Comparison of ENCODE assay signal across 11 cellular contexts in the genomic region with DNA sequence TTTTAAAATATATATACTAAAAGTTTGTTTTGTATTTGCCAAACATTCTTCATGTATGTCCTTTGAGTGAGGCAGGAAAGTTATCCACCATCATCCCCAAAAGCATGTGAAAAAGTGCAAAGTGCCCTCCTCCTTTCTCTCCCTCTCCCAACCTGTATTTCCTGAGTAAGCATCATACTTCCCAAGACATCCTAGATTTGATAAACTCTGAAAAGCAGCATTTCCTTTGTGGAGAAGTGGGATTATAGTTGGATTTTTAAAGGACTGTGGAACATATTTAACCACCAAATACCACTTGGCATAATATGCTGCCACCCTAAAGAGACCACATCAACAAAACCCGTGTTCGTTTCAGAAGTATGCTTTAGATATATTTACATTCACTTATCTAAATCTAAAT. TPM values are rescaled to one million over a fixed set of nuclear protein-coding genes. Genes with fewer than 3 reads are reported as not detected.
A peak's percentile ranks its signal among the peaks of the same experiment; 100 is the strongest.
DNase-seq lines count a peak whose midpoint lies in the region; ATAC-seq and TF ChIP-seq lines count a peak whose summit lies in the region.
"Had no signal": no experiment of that assay in that cellular context is flagged by ENCODE, and none has a peak within 500 bp of the region (broad histone marks: within the 10 kb centered on the region; RNA-seq: fewer than 3 reads in every experiment).

No MANE protein-coding gene starts in this region.

- H3K9me3 Mint-ChIP-seq in CD8-positive, alpha-beta memory T cell, result no peaks in the 10 kb centered on the region

- POLR2A ChIA-PET in CD8-positive, alpha-beta memory T cell (lab: Charles Lee), result no interaction called here

- CTCF ChIA-PET in CD8-positive, alpha-beta memory T cell (lab: Charles Lee), result interaction anchor here (1.7 kb wide), 1 partner anchor 174 kb away, joined by 12 read pairs; no protein-coding TSS in a partner anchor

- peaks cover 19% of the 10 kb centered on the region for H3K4me1 ChIP-seq in CD8-positive, alpha-beta memory T cell (ENCODE audit: insufficient read depth, low read length)
- peaks cover 0 to 16% of the 10 kb centered on the region in 2 donors for H3K4me1 ChIP-seq in adrenal gland (replicated peaks in 1 of 2)
- peaks cover 26% of the 10 kb centered on the region for H3K4me1 ChIP-seq in iPS-18a (ENCODE audit: control insufficient read depth, low read depth, low read length)
- H3K4me1 ChIP-seq in gastrocnemius medialis, result peaks cover 25 to 32% of the 10 kb centered on the region in 2 donors
- peaks cover 44% of the 10 kb centered on the region for H3K4me1 ChIP-seq in Karpas-422 (ENCODE audit: low read length)

- H3K27me3 ChIP-seq in CD8-positive, alpha-beta memory T cell (ENCODE audit: insufficient read depth, low read length, poor library complexity, severe bottlenecking), result no peaks in the 10 kb centered on the region
- H3K27me3 ChIP-seq in adrenal gland, result no peaks in the 10 kb centered on the region
- no peaks in the 10 kb centered on the region for H3K27me3 ChIP-seq in iPS-18a (ENCODE audit: control insufficient read depth, insufficient read depth, low read length)
- H3K27me3 ChIP-seq in gastrocnemius medialis, result no peaks in the 10 kb centered on the region
- no peaks in the 10 kb centered on the region for H3K27me3 ChIP-seq in Karpas-422 (ENCODE audit: low read length)

- no peak overlapping the region for H3K4me2 ChIP-seq in Karpas-422 (ENCODE audit: low read depth, low read length, poor library complexity, severe bottlenecking)

- 64 to 83% (median 70%) methylated on average over 2 of the region's 2 CpGs for WGBS in adrenal gland, 4 donors

- H3K4me1 Mint-ChIP-seq in CD8-positive, alpha-beta memory T cell, result peaks cover 21 to 26% (median 25%) of the 10 kb centered on the region in 3 donors

- no peak overlapping the region for H2AFZ ChIP-seq in Karpas-422 (ENCODE audit: low read length)

- no peak overlapping the region for H3K4me3 ChIP-seq in CD8-positive, alpha-beta memory T cell (ENCODE audit: low read length)
- H3K4me3 ChIP-seq in adrenal gland (peak overlapping the region in 1 of 4 donors; percentile 24), iPS-18a (ENCODE audit: low read length) (peak overlapping the region; percentile 64), gastrocnemius medialis (peak overlapping the region; percentile 29 to 62 (median 54)), Karpas-422 (ENCODE audit: low read length) (no peak overlapping the region)

- no peaks in the 10 kb centered on the region for H3K9me3 ChIP-seq in CD8-positive, alpha-beta memory T cell (ENCODE audit: low read length)
- H3K9me3 ChIP-seq in adrenal gland (replicated peaks in 1 of 3) (no peaks in the 10 kb centered on the region), iPS-18a (ENCODE audit: control insufficient read depth, low read depth, low read length) (no peaks in the 10 kb centered on the region), gastrocnemius medialis (no peaks in the 10 kb centered on the region), Karpas-422 (ENCODE audit: low read length) (no peaks in the 10 kb centered on the region)

- H3K9ac ChIP-seq in iPS-18a (ENCODE audit: low read length) (no peak overlapping the region), Karpas-422 (ENCODE audit: low read length) (no peak overlapping the region)

- H3K9me2 ChIP-seq in Karpas-422 (replicated peaks; ENCODE audit: insufficient read depth, low read length), result no peaks in the 10 kb centered on the region

- in situ Hi-C loops in gastrocnemius medialis (cut with MboI; ENCODE audit: low sequenced_read_pairs in 4 of 4), result loop anchor here in 2 of 4 donors (10.0 to 25.0 kb wide), 2 partner anchors 413 to 426 kb away; no protein-coding TSS in a partner anchor

- H3K27ac Mint-ChIP-seq in CD8-positive, alpha-beta memory T cell, result peak overlapping the region in 1 of 8 donors; percentile 17

- peaks cover 0 to 3% (median 0%) of the 10 kb centered on the region in 3 donors for H3K36me3 Mint-ChIP-seq in CD8-positive, alpha-beta memory T cell

- no peak for DNase-seq in CD8-positive, alpha-beta memory T cell
- DNase-seq in adrenal gland (no peak), gastrocnemius medialis (no peak), Karpas-422 (no peak)
- DNase-seq: NCI-H2171, substantia nigra had no signal

- ATAC-seq in gastrocnemius medialis, result no peak
- ATAC-seq in GM21619 (IDR thresholded peaks at IDR 0.05; ENCODE audit: unreplicated experiment), result no peak
- no peak for ATAC-seq in esophagus mucosa
- no peak for ATAC-seq in GM19463 (IDR thresholded peaks at IDR 0.05; ENCODE audit: unreplicated experiment)

- no peaks in the 10 kb centered on the region for H4K20me1 ChIP-seq in Karpas-422 (ENCODE audit: insufficient read depth, low read depth, low read length)

- intact Hi-C loops in adrenal gland (cut with DNase I) (loop anchor here in 1 of 2 donors (10.0 kb wide), 1 partner anchor 426 kb away; no protein-coding TSS in a partner anchor), gastrocnemius medialis (cut with DNase I; ENCODE audit: low total_unique reads) (loop anchor here (10.0 kb wide), 1 partner anchor 86 kb away; no protein-coding TSS in a partner anchor)

- H3K4me3 Mint-ChIP-seq in CD8-positive, alpha-beta memory T cell, result no peak overlapping the region

- peak overlapping the region; percentile 22 for H3K27ac ChIP-seq in CD8-positive, alpha-beta memory T cell (ENCODE audit: low read depth, low read length)
- H3K27ac ChIP-seq in adrenal gland (peak overlapping the region in 3 of 5 donors; percentile 3 to 38 (median 4)), iPS-18a (ENCODE audit: low read length) (no peak overlapping the region), gastrocnemius medialis (peak overlapping the region; percentile 67 to 84 (median 73)), Karpas-422 (ENCODE audit: low read length) (no peak overlapping the region)

- H3K79me2 ChIP-seq in Karpas-422 (ENCODE audit: low read length), result peaks cover 57% of the 10 kb centered on the region

- no peaks in the 10 kb centered on the region for H3K27me3 Mint-ChIP-seq in CD8-positive, alpha-beta memory T cell

- TF ChIP-seq POLR2A in adrenal gland (IDR thresholded peaks at IDR 0.05), result no peak
- TF ChIP-seq POLR2A in gastrocnemius medialis (IDR thresholded peaks at IDR 0.05), result no peak

- H3K36me3 ChIP-seq in CD8-positive, alpha-beta memory T cell (ENCODE audit: insufficient read depth, low read length), result peaks cover 12% of the 10 kb centered on the region
- H3K36me3 ChIP-seq in adrenal gland (replicated peaks in 1 of 2) (peaks cover 0 to 18% of the 10 kb centered on the region in 2 donors), iPS-18a (ENCODE audit: control insufficient read depth, low read depth, low read length) (peaks cover 27% of the 10 kb centered on the region), gastrocnemius medialis (peaks cover 0 to 23% of the 10 kb centered on the region in 2 donors), Karpas-422 (ENCODE audit: insufficient read depth, low read length) (peaks cover 28% of the 10 kb centered on the region; the same call in 1 of the 2 replicates)

- TF ChIP-seq CTCF in adrenal gland (IDR thresholded peaks at IDR 0.05) (no peak), gastrocnemius medialis (IDR thresholded peaks at IDR 0.05 in 4 of 5, conservative IDR thresholded peaks at IDR 0.05 in 1 of 5) (no peak)

RNA-seq across cellular contexts. Expression of a gene that starts 36.9 kb away (rescaled TPM):
- total RNA-seq in CD8-positive, alpha-beta memory T cell, result 10 to 100 TPM; 20.4 to 21.5 TPM
- polyA plus RNA-seq in CD8-positive, alpha-beta memory T cell, result 1.8 TPM
- total RNA-seq in adrenal gland (10 to 100 TPM; 13.3 to 26.2 (median 22.1) TPM), gastrocnemius medialis (10 to 100 TPM; 19.8 to 76.4 (median 36.3) TPM), esophagus mucosa (182 TPM)
- 10 to 100 TPM in 2 of 3 donors, 1 to 10 TPM in 1; 8.7 to 14.1 (median 12.4) TPM for polyA plus RNA-seq in adrenal gland
- total RNA-seq in Karpas-422 (2014; rRNA removed; shearing (Covaris generic); ENCODE audit: low replicate concordance), result 37.2 and 39.1 TPM in 2 replicates

RNA-seq across cellular contexts. Expression of a gene that starts 44.6 kb away (rescaled TPM):
- not detected for total RNA-seq in CD8-positive, alpha-beta memory T cell
- not detected for polyA plus RNA-seq in CD8-positive, alpha-beta memory T cell
- total RNA-seq in adrenal gland (not detected), gastrocnemius medialis (under 1 TPM in 1 of 4 donors, not detected in 3; 0.18 TPM), esophagus mucosa (0.12 TPM)
- polyA plus RNA-seq in adrenal gland, result not detected
- 0.11 TPM in 1 of 2 replicates, not detected in the other for total RNA-seq in Karpas-422 (2014; rRNA removed; shearing (Covaris generic); ENCODE audit: low replicate concordance)

RNA-seq across cellular contexts. Expression of a gene that starts 50.1 kb away (rescaled TPM):
- total RNA-seq in CD8-positive, alpha-beta memory T cell, result not detected
- polyA plus RNA-seq in CD8-positive, alpha-beta memory T cell, result not detected
- total RNA-seq in adrenal gland, result not detected
- polyA plus RNA-seq in adrenal gland, result not detected
- not detected for total RNA-seq in gastrocnemius medialis
- total RNA-seq in esophagus mucosa, result 16.6 TPM
- total RNA-seq in Karpas-422 (2014; rRNA removed; shearing (Covaris generic); ENCODE audit: low replicate concordance), result not detected in 2 replicates
- total RNA-seq: SK-MEL-5 had no signal

Comparison
In these comparisons a context has a peak if more than half of its experiments do, and no peak if none do; other contexts are left out.
1. H3K27ac ChIP-seq: peak in CD8-positive, alpha-beta memory T cell (single experiment), adrenal gland (3 of 5) and gastrocnemius medialis (4 of 4); none in iPS-18a (single experiment) and Karpas-422 (single experiment).
2. H3K4me3 ChIP-seq: peak in iPS-18a (single experiment) and gastrocnemius medialis (4 of 4); none in CD8-positive, alpha-beta memory T cell (single experiment) and Karpas-422 (single experiment).
3. RNA of a gene that starts 50.1 kb away (total RNA-seq): 16.6 TPM in esophagus mucosa (single experiment); not detected in CD8-positive, alpha-beta memory T cell, not detected in adrenal gland, not detected in gastrocnemius medialis and not detected in Karpas-422; every median in the first group is over 10 times any median in the second.